ENCODE assay signal across 1 cellular context in the genomic region with DNA sequence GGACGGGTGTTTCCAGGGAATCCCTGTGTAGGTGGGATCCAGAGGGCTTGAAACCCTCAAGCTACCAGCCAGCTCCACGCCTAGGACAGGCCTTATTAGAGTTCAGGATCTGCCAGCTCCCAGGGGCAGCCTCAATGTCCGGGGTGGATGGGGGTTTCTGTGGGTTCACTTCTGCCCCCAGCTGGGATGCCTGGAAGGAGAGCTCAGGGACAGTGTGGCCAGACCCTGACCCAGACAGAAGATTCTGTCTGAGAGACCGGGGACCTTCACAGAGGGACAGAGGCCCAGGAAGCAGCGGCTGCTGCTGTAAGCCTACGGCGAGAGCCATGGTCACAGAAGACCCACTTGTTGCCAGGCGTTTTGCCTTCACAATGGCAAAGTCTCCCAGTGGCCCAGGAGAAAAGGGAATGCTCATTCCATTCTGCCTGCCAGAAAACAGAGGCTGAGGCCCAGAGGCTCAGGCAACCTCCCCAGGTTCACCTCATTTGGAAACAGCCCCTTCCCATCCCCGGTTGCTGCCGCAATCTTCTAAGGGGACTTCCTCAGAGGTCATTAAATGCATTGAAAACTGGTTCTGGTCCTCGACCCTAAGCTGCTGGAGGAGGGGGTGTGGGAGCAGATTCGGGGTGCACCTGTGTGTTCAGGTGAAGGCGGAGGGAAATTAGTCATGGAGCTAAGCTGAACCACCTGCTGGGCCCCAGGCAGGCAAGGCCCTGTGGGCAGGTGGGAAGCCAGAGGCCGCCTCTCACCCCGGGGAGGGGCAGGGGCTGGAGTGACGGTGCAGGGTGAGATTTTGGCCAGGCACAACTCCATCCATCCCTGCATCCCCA.
TF ChIP-seq lines count a peak whose summit lies in the region.

No MANE protein-coding gene starts in this region.

TF ChIP-seq in HepG2, 621 proteins besides CTCF, POLR2A, EP300 and RAD21 (continued from another document and continues in another):
- TF ChIP-seq, protein P1, sequence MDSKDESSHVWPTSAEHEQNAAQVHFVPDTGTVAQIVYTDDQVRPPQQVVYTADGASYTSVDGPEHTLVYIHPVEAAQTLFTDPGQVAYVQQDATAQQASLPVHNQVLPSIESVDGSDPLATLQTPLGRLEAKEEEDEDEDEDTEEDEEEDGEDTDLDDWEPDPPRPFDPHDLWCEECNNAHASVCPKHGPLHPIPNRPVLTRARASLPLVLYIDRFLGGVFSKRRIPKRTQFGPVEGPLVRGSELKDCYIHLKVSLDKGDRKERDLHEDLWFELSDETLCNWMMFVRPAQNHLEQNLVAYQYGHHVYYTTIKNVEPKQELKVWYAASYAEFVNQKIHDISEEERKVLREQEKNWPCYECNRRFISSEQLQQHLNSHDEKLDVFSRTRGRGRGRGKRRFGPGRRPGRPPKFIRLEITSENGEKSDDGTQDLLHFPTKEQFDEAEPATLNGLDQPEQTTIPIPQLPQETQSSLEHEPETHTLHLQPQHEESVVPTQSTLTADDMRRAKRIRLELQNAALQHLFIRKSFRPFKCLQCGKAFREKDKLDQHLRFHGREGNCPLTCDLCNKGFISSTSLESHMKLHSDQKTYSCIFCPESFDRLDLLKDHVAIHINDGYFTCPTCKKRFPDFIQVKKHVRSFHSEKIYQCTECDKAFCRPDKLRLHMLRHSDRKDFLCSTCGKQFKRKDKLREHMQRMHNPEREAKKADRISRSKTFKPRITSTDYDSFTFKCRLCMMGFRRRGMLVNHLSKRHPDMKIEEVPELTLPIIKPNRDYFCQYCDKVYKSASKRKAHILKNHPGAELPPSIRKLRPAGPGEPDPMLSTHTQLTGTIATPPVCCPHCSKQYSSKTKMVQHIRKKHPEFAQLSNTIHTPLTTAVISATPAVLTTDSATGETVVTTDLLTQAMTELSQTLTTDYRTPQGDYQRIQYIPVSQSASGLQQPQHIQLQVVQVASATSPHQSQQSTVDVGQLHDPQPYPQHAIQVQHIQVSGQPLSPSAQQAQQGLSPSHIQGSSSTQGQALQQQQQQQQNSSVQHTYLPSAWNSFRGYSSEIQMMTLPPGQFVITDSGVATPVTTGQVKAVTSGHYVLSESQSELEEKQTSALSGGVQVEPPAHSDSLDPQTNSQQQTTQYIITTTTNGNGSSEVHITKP (CRISPR knock-in tag; IDR thresholded peaks at IDR 0.05; ENCODE audit: low read depth), result no peak
- no peak for TF ChIP-seq ZNF776 (CRISPR knock-in tag; IDR thresholded peaks at IDR 0.05)
- TF ChIP-seq FOSL2 (CRISPR knock-in tag; IDR thresholded peaks at IDR 0.05), result no peak
- no peak for TF ChIP-seq ZNF329 (CRISPR knock-in tag; IDR thresholded peaks at IDR 0.05; ENCODE audit: low read depth)
- TF ChIP-seq GABPB1 (CRISPR knock-in tag; IDR thresholded peaks at IDR 0.05), result 0 out of 2 replicates have a peak, but pooled peaks have one; percentile 16
- TF ChIP-seq, protein P2, sequence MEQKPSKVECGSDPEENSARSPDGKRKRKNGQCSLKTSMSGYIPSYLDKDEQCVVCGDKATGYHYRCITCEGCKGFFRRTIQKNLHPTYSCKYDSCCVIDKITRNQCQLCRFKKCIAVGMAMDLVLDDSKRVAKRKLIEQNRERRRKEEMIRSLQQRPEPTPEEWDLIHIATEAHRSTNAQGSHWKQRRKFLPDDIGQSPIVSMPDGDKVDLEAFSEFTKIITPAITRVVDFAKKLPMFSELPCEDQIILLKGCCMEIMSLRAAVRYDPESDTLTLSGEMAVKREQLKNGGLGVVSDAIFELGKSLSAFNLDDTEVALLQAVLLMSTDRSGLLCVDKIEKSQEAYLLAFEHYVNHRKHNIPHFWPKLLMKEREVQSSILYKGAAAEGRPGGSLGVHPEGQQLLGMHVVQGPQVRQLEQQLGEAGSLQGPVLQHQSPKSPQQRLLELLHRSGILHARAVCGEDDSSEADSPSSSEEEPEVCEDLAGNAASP (CRISPR knock-in tag; IDR thresholded peaks at IDR 0.05; ENCODE audit: borderline replicate concordance), result no peak
- no peak for TF ChIP-seq ZNF773 (CRISPR knock-in tag; IDR thresholded peaks at IDR 0.05; ENCODE audit: borderline replicate concordance)
- TF ChIP-seq THAP11 (CRISPR knock-in tag; IDR thresholded peaks at IDR 0.05), result no peak
- TF ChIP-seq, protein P3, sequence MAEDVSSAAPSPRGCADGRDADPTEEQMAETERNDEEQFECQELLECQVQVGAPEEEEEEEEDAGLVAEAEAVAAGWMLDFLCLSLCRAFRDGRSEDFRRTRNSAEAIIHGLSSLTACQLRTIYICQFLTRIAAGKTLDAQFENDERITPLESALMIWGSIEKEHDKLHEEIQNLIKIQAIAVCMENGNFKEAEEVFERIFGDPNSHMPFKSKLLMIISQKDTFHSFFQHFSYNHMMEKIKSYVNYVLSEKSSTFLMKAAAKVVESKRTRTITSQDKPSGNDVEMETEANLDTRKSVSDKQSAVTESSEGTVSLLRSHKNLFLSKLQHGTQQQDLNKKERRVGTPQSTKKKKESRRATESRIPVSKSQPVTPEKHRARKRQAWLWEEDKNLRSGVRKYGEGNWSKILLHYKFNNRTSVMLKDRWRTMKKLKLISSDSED (CRISPR knock-in tag; IDR thresholded peaks at IDR 0.05), result no peak
- TF ChIP-seq ZNF264 (CRISPR knock-in tag; IDR thresholded peaks at IDR 0.05), result no peak
- no peak for TF ChIP-seq GABPA (IDR thresholded peaks at IDR 0.05; ENCODE audit: low read depth, low read length)
- no peak for TF ChIP-seq GABPA (CRISPR knock-in tag; IDR thresholded peaks at IDR 0.05; ENCODE audit: low read depth)
- no peak for TF ChIP-seq FOXJ3 (CRISPR knock-in tag; IDR thresholded peaks at IDR 0.05; ENCODE audit: borderline replicate concordance)
- no peak for TF ChIP-seq STAG1 (CRISPR knock-in tag; IDR thresholded peaks at IDR 0.05)
- no peak for TF ChIP-seq ZNF761 (CRISPR knock-in tag; conservative IDR thresholded peaks at IDR 0.05)
- TF ChIP-seq SIX1 (CRISPR knock-in tag; IDR thresholded peaks at IDR 0.05; ENCODE audit: borderline replicate concordance), result no peak
- no peak for TF ChIP-seq ELF1 (CRISPR knock-in tag; IDR thresholded peaks at IDR 0.05)
- no peak for TF ChIP-seq TGIF2 (CRISPR knock-in tag; IDR thresholded peaks at IDR 0.05)
- TF ChIP-seq, protein P4, sequence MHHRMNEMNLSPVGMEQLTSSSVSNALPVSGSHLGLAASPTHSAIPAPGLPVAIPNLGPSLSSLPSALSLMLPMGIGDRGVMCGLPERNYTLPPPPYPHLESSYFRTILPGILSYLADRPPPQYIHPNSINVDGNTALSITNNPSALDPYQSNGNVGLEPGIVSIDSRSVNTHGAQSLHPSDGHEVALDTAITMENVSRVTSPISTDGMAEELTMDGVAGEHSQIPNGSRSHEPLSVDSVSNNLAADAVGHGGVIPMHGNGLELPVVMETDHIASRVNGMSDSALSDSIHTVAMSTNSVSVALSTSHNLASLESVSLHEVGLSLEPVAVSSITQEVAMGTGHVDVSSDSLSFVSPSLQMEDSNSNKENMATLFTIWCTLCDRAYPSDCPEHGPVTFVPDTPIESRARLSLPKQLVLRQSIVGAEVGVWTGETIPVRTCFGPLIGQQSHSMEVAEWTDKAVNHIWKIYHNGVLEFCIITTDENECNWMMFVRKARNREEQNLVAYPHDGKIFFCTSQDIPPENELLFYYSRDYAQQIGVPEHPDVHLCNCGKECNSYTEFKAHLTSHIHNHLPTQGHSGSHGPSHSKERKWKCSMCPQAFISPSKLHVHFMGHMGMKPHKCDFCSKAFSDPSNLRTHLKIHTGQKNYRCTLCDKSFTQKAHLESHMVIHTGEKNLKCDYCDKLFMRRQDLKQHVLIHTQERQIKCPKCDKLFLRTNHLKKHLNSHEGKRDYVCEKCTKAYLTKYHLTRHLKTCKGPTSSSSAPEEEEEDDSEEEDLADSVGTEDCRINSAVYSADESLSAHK (CRISPR knock-in tag; IDR thresholded peaks at IDR 0.05; ENCODE audit: borderline replicate concordance), result no peak
- TF ChIP-seq, protein P5, sequence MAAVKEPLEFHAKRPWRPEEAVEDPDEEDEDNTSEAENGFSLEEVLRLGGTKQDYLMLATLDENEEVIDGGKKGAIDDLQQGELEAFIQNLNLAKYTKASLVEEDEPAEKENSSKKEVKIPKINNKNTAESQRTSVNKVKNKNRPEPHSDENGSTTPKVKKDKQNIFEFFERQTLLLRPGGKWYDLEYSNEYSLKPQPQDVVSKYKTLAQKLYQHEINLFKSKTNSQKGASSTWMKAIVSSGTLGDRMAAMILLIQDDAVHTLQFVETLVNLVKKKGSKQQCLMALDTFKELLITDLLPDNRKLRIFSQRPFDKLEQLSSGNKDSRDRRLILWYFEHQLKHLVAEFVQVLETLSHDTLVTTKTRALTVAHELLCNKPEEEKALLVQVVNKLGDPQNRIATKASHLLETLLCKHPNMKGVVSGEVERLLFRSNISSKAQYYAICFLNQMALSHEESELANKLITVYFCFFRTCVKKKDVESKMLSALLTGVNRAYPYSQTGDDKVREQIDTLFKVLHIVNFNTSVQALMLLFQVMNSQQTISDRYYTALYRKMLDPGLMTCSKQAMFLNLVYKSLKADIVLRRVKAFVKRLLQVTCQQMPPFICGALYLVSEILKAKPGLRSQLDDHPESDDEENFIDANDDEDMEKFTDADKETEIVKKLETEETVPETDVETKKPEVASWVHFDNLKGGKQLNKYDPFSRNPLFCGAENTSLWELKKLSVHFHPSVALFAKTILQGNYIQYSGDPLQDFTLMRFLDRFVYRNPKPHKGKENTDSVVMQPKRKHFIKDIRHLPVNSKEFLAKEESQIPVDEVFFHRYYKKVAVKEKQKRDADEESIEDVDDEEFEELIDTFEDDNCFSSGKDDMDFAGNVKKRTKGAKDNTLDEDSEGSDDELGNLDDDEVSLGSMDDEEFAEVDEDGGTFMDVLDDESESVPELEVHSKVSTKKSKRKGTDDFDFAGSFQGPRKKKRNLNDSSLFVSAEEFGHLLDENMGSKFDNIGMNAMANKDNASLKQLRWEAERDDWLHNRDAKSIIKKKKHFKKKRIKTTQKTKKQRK (IDR thresholded peaks at IDR 0.05; ENCODE audit: low read length), result no peak
- TF ChIP-seq IKZF1 (IDR thresholded peaks at IDR 0.05), result no peak
- no peak for TF ChIP-seq HDAC2 (CRISPR knock-in tag; IDR thresholded peaks at IDR 0.05)
- TF ChIP-seq ZBTB38 (CRISPR knock-in tag; IDR thresholded peaks at IDR 0.05), result 0 out of 2 replicates have a peak, but pooled peaks have one; percentile 7
- no peak for TF ChIP-seq CBX2 (IDR thresholded peaks at IDR 0.05; ENCODE audit: low read depth, low read length)
- no peak for TF ChIP-seq CBX2 (CRISPR knock-in tag; IDR thresholded peaks at IDR 0.05; ENCODE audit: low read depth)
- TF ChIP-seq ZNF567 (CRISPR knock-in tag; IDR thresholded peaks at IDR 0.05; ENCODE audit: borderline replicate concordance), result no peak; the same call in 1 of the 2 replicates
- TF ChIP-seq, protein P6, sequence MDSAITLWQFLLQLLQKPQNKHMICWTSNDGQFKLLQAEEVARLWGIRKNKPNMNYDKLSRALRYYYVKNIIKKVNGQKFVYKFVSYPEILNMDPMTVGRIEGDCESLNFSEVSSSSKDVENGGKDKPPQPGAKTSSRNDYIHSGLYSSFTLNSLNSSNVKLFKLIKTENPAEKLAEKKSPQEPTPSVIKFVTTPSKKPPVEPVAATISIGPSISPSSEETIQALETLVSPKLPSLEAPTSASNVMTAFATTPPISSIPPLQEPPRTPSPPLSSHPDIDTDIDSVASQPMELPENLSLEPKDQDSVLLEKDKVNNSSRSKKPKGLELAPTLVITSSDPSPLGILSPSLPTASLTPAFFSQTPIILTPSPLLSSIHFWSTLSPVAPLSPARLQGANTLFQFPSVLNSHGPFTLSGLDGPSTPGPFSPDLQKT (CRISPR knock-in tag; IDR thresholded peaks at IDR 0.05; ENCODE audit: borderline replicate concordance), result no peak
- TF ChIP-seq ZNF883 (CRISPR knock-in tag; IDR thresholded peaks at IDR 0.05; ENCODE audit: not compliant biosample characterization), result no peak
- TF ChIP-seq ISL2 (CRISPR knock-in tag; IDR thresholded peaks at IDR 0.05), result no peak
- TF ChIP-seq TRIM24 (CRISPR knock-in tag; IDR thresholded peaks at IDR 0.05), result no peak
- TF ChIP-seq, protein P7, sequence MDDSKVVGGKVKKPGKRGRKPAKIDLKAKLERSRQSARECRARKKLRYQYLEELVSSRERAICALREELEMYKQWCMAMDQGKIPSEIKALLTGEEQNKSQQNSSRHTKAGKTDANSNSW (CRISPR knock-in tag; IDR thresholded peaks at IDR 0.05; ENCODE audit: borderline replicate concordance), result no peak
- no peak for TF ChIP-seq POLR2AphosphoS2 (IDR thresholded peaks at IDR 0.05; ENCODE audit: low read depth, low read length)
- TF ChIP-seq, protein P8, sequence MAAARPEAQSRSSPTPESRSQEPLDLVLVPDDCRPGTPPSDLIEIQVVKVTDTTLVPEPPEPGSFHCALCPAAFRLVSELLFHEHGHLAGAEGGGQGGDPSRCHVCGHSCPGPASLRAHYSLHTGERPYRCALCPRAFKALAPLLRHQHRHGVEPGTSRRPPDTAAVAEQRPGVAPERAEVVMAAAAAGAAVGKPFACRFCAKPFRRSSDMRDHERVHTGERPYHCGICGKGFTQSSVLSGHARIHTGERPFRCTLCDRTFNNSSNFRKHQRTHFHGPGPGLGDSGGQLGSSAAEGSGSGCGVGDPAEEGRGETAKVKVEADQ (CRISPR knock-in tag; IDR thresholded peaks at IDR 0.05; ENCODE audit: borderline replicate concordance), result no peak
- TF ChIP-seq MAFK (conservative IDR thresholded peaks at IDR 0.05 in 1 of 2, IDR thresholded peaks at IDR 0.05 in 1 of 2; ENCODE audit: low read length in 2 of 2), result no peak
- TF ChIP-seq ZBTB20 (CRISPR knock-in tag; IDR thresholded peaks at IDR 0.05; ENCODE audit: borderline replicate concordance, low read depth), result 0 out of 2 replicates have a peak, but pooled peaks have one; percentile 28
- TF ChIP-seq ZNF354B (CRISPR knock-in tag; IDR thresholded peaks at IDR 0.05), result peak; percentile 91; the same call in 1 of the 2 replicates
- no peak for TF ChIP-seq ZNF614 (CRISPR knock-in tag; IDR thresholded peaks at IDR 0.05; ENCODE audit: borderline replicate concordance)
- TF ChIP-seq NR3C1 (CRISPR knock-in tag; IDR thresholded peaks at IDR 0.05), result no peak
- TF ChIP-seq ZNF136 (CRISPR knock-in tag; IDR thresholded peaks at IDR 0.05; ENCODE audit: low read depth), result no peak
- no peak for TF ChIP-seq RAD51 (IDR thresholded peaks at IDR 0.05; ENCODE audit: borderline replicate concordance)
- no peak for TF ChIP-seq ZSCAN22 (CRISPR knock-in tag; IDR thresholded peaks at IDR 0.05)
